Comparison of ENCODE assay signal across 18 cellular contexts in the genomic region with DNA sequence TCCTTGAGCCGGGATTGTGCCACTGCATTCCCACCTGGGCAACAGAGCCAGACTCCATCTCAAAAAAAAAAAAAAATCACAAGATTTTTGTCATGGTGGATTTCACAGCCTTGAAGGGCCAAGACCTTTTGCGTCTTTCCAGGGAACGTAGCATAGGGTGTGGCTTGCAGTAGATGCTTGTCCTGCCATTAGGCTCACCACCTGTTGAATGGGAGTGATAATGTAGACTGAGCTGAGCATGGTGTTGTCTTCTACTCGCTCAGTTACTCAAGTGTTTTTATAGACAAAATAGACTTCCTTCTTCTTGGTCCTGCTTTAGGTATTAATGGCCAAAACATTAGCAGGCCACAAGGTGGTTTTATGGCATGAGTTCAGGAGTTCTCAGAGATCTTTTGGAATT.
"Had no signal": no experiment of that assay in that cellular context is flagged by ENCODE, and none has a peak within 500 bp of the region (broad histone marks: within the 10 kb centered on the region; RNA-seq: fewer than 3 reads in every experiment).

No MANE protein-coding gene starts in this region.

- DNase-seq: dorsolateral prefrontal cortex; effector CD4-positive, alpha-beta T cell; foreskin fibroblast; gastrocnemius medialis; head of caudate nucleus; left ventricle myocardium superior; lower lobe of right lung; naive thymus-derived CD8-positive, alpha-beta T cell; stimulated activated CD4-positive, alpha-beta T cell treated with anti-CD3 and anti-CD28 coated beads, Interleukin-12 subunit alpha, Interleukin-12 subunit beta, amount 100 ng/mL, for 4 hours; stimulated activated CD4-positive, alpha-beta T cell treated with anti-CD3 and anti-CD28 coated beads, Interleukin-1b, Interleukin-23, amount 100 ng/mL, for 48 hours; stimulated activated CD4-positive, alpha-beta T cell treated with anti-CD3 and anti-CD28 coated beads, Interleukin-4, amount 100 ng/mL, for 1 hour; stimulated activated CD8-positive, alpha-beta memory T cell treated with anti-CD3 and anti-CD28 coated beads, Interleukin-4, amount 100 ng/mL, for 48 hours; stimulated activated naive CD4-positive, alpha-beta T cell treated with Interleukin-2 at 50 U/mL for 16 hours; upper lobe of left lung had no signal

- H3K27me3 Mint-ChIP-seq: naive thymus-derived CD8-positive, alpha-beta T cell; progenitor cell of endocrine pancreas had no signal

- H3K27ac Mint-ChIP-seq: progenitor cell of endocrine pancreas had no signal

- H3K9me3 Mint-ChIP-seq: naive thymus-derived CD8-positive, alpha-beta T cell; neural crest cell had no signal

- H3K4me1 Mint-ChIP-seq: neural crest cell had no signal

- ATAC-seq: esophagus mucosa; gastrocnemius medialis; left ventricle myocardium superior; lower lobe of right lung; naive thymus-derived CD8-positive, alpha-beta T cell; sciatic nerve had no signal

- H3K4me3 Mint-ChIP-seq: naive thymus-derived CD8-positive, alpha-beta T cell; neural crest cell had no signal
